Comparison of ENCODE assay signal across 10 cellular contexts in genomic region chr9:92970467-92970923, GRCh38. TPM values are rescaled to one million over a fixed set of nuclear protein-coding genes. Genes with fewer than 3 reads are reported as not detected.
DNase-seq lines count a peak whose midpoint lies in the region; ATAC-seq and FAIRE-seq lines count a peak whose summit lies in the region.
"Had no signal": no experiment of that assay in that cellular context is flagged by ENCODE, and none has a peak within 500 bp of the region (broad histone marks: within the 10 kb centered on the region; RNA-seq: fewer than 3 reads in every experiment).

No MANE protein-coding gene starts in this region.

- in situ Hi-C loops in ACHN (cut with HindIII; ENCODE audit: low pct_ligation_motif_present, low pct_unique_long_range_greater_than_20kb, low sequenced_read_pairs): no loop called here

- peak overlapping the region; percentile 94 for H3K27ac Mint-ChIP-seq in activated T-helper 17 cell treated with anti-CD3 and anti-CD28 coated beads, Interleukin-2, amount 50 U/mL, for 72 hours
- H3K27ac Mint-ChIP-seq: nephron progenitor cell had no signal

- H3K36me3 Mint-ChIP-seq in activated T-helper 17 cell treated with anti-CD3 and anti-CD28 coated beads, Interleukin-2, amount 50 U/mL, for 72 hours (ENCODE audit: low read depth): peaks cover 88% of the 10 kb centered on the region

- no peaks in the 10 kb centered on the region for H3K27me3 Mint-ChIP-seq in activated T-helper 17 cell treated with anti-CD3 and anti-CD28 coated beads, Interleukin-2, amount 50 U/mL, for 72 hours
- H3K27me3 Mint-ChIP-seq: stimulated activated naive B cell treated with anti-CD40 and anti-IgM and Interleukin-4, amounts not matched to agents 10 μg/mL and 1 μg/mL and 100 μg/mL, for 72 hours had no signal

- FAIRE-seq in HTR-8/SVneo (lab: Jason Lieb, UNC): no peak

- DNase-seq in ACHN (peak; percentile 1), H4 (ENCODE audit: low spot score) (peak; percentile 39), islet precursor cell (peak; percentile 63), HTR-8/SVneo (ENCODE audit: insufficient read length, low spot score) (no peak), NCI-H774 (lab: John Stamatoyannopoulos, UW) (no peak)
- DNase-seq in effector CD8-positive, alpha-beta T cell (lab: John Stamatoyannopoulos, UW): no peak
- DNase-seq: nephron progenitor cell; stimulated activated naive B cell treated with anti-CD40 and anti-IgM and Interleukin-4, amounts not matched to agents 10 μg/mL and 1 μg/mL and 100 μg/mL, for 72 hours had no signal

- no peaks in the 10 kb centered on the region for H3K9me3 Mint-ChIP-seq in activated T-helper 17 cell treated with anti-CD3 and anti-CD28 coated beads, Interleukin-2, amount 50 U/mL, for 72 hours
- H3K9me3 Mint-ChIP-seq: nephron progenitor cell; stimulated activated naive B cell treated with anti-CD40 and anti-IgM and Interleukin-4, amounts not matched to agents 10 μg/mL and 1 μg/mL and 100 μg/mL, for 72 hours had no signal

- H3K4me1 Mint-ChIP-seq in activated T-helper 17 cell treated with anti-CD3 and anti-CD28 coated beads, Interleukin-2, amount 50 U/mL, for 72 hours: peaks cover 49% of the 10 kb centered on the region

- H3K4me3 Mint-ChIP-seq in activated T-helper 17 cell treated with anti-CD3 and anti-CD28 coated beads, Interleukin-2, amount 50 U/mL, for 72 hours: peak overlapping the region; percentile 86
- H3K4me3 Mint-ChIP-seq: nephron progenitor cell; stimulated activated naive B cell treated with anti-CD40 and anti-IgM and Interleukin-4, amounts not matched to agents 10 μg/mL and 1 μg/mL and 100 μg/mL, for 72 hours had no signal

- ATAC-seq in activated T-helper 17 cell treated with anti-CD3 and anti-CD28 coated beads, Interleukin-2, amount 50 U/mL, for 72 hours (replicated peaks): peak; percentile 68
- ATAC-seq in HG03039 (IDR thresholded peaks at IDR 0.05; ENCODE audit: unreplicated experiment): no peak
- ATAC-seq: stimulated activated naive B cell treated with anti-CD40 and anti-IgM and Interleukin-4, amounts not matched to agents 10 μg/mL and 1 μg/mL and 100 μg/mL, for 72 hours had no signal

RNA-seq across cellular contexts. Expression of gene FGD3, which starts 23.2 kb away (rescaled TPM):
- not detected in 2 replicates for total RNA-seq in H4 (2014; rRNA removed; shearing (Covaris generic))
- total RNA-seq in activated T-helper 17 cell treated with anti-CD3 and anti-CD28 coated beads, Interleukin-2, amount 50 U/mL, for 72 hours: 10 to 100 TPM; 70.6 to 80.2 TPM

Comparison
In these comparisons a context has a peak if more than half of its experiments do, and no peak if none do; other contexts are left out.
1. DNase-seq: peak in ACHN (single experiment), H4 (single experiment) and islet precursor cell (single experiment); none in effector CD8-positive, alpha-beta T cell (single experiment), HTR-8/SVneo (single experiment) and NCI-H774 (single experiment).
2. RNA of gene FGD3, which starts 23.2 kb away (total RNA-seq): 70.6 to 80.2 TPM in activated T-helper 17 cell treated with anti-CD3 and anti-CD28 coated beads, Interleukin-2, amount 50 U/mL, for 72 hours; not detected in H4; every median in the first group is over 10 times any median in the second.